ENCODE assay signal across 1 cellular context in genomic region chr12:94575645-94576393, GRCh38.
TF ChIP-seq lines count a peak whose summit lies in the region.

No MANE protein-coding gene starts in this region.

TF ChIP-seq in GM23338, 12 proteins besides CTCF, POLR2A, EP300 and RAD21 (continued from another document):
- no peak for TF ChIP-seq ZNF462 (CRISPR knock-in tag; IDR thresholded peaks at IDR 0.05)
- TF ChIP-seq EZH2phosphoT487 (IDR thresholded peaks at IDR 0.05; ENCODE audit: unreplicated experiment) = no peak
- TF ChIP-seq POLR2AphosphoS5 (IDR thresholded peaks at IDR 0.05; ENCODE audit: low read depth) = no peak
- no peak for TF ChIP-seq ZNF331 (CRISPR knock-in tag; IDR thresholded peaks at IDR 0.05; ENCODE audit: low read depth)
- no peak for TF ChIP-seq NANOG (IDR thresholded peaks at IDR 0.05; ENCODE audit: borderline replicate concordance)
- TF ChIP-seq ZNF114 (CRISPR knock-in tag; IDR thresholded peaks at IDR 0.05) = no peak
- no peak for TF ChIP-seq STAT1 (IDR thresholded peaks at IDR 0.05; ENCODE audit: unreplicated experiment)
- TF ChIP-seq, protein P1, sequence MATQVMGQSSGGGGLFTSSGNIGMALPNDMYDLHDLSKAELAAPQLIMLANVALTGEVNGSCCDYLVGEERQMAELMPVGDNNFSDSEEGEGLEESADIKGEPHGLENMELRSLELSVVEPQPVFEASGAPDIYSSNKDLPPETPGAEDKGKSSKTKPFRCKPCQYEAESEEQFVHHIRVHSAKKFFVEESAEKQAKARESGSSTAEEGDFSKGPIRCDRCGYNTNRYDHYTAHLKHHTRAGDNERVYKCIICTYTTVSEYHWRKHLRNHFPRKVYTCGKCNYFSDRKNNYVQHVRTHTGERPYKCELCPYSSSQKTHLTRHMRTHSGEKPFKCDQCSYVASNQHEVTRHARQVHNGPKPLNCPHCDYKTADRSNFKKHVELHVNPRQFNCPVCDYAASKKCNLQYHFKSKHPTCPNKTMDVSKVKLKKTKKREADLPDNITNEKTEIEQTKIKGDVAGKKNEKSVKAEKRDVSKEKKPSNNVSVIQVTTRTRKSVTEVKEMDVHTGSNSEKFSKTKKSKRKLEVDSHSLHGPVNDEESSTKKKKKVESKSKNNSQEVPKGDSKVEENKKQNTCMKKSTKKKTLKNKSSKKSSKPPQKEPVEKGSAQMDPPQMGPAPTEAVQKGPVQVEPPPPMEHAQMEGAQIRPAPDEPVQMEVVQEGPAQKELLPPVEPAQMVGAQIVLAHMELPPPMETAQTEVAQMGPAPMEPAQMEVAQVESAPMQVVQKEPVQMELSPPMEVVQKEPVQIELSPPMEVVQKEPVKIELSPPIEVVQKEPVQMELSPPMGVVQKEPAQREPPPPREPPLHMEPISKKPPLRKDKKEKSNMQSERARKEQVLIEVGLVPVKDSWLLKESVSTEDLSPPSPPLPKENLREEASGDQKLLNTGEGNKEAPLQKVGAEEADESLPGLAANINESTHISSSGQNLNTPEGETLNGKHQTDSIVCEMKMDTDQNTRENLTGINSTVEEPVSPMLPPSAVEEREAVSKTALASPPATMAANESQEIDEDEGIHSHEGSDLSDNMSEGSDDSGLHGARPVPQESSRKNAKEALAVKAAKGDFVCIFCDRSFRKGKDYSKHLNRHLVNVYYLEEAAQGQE (IDR thresholded peaks at IDR 0.05; ENCODE audit: unreplicated experiment) = no peak
- no peak for TF ChIP-seq EZH2 (IDR thresholded peaks at IDR 0.05; ENCODE audit: low read depth, unreplicated experiment)
